22 cellular contexts compared by ENCODE assay signal in genomic region chr13:111322001-111322915, GRCh38. TPM values are rescaled to one million over a fixed set of nuclear protein-coding genes. Genes with fewer than 3 reads are reported as not detected.
DNase-seq lines count a peak whose midpoint lies in the region; ATAC-seq and TF ChIP-seq lines count a peak whose summit lies in the region.
"Had no signal": no experiment of that assay in that cellular context is flagged by ENCODE, and none has a peak within 500 bp of the region (broad histone marks: within the 10 kb centered on the region; RNA-seq: fewer than 3 reads in every experiment).

No MANE protein-coding gene starts in this region.

- 94 to 98% methylated on average over 9 to 19 of the region's 19 CpGs for WGBS in endodermal cell (ENCODE audit: insufficient coverage in 1 of 2, insufficient read length in 1 of 2), 2 experiments

- H3K4me1 ChIP-seq in DND-41 (ENCODE audit: insufficient read depth, low read length) (peaks cover 33% of the 10 kb centered on the region), endodermal cell (ENCODE audit: control insufficient read depth, insufficient read depth, low read length) (no peaks in the 10 kb centered on the region)
- H3K4me1 ChIP-seq: Peyer's patch had no signal

- no peak for ATAC-seq in activated CD8-positive, alpha-beta memory T cell treated with anti-CD3 and anti-CD28 coated beads, Interleukin-2, amount 10 ng/mL, durations not matched to agents 7 days and 5 days
- ATAC-seq in DND-41 (ENCODE audit: insufficient read depth, low read depth), result no peak
- ATAC-seq in GM21381 (IDR thresholded peaks at IDR 0.05; ENCODE audit: unreplicated experiment), result no peak

- H3K9me3 Mint-ChIP-seq in activated CD8-positive, alpha-beta memory T cell treated with anti-CD3 and anti-CD28 coated beads, Interleukin-2, amount 10 ng/mL, durations not matched to agents 7 days and 5 days (ENCODE audit: low read depth), result no peaks in the 10 kb centered on the region
- H3K9me3 Mint-ChIP-seq in endodermal cell, result no peaks in the 10 kb centered on the region
- H3K9me3 Mint-ChIP-seq: CD8-positive, alpha-beta memory T cell had no signal

- H3K9me3 ChIP-seq in DND-41 (ENCODE audit: insufficient read depth, low read length, severe bottlenecking) (no peaks in the 10 kb centered on the region), endodermal cell (ENCODE audit: control insufficient read depth, low read length) (no peaks in the 10 kb centered on the region)
- H3K9me3 ChIP-seq: Peyer's patch had no signal

- intact Hi-C loops in posterior vena cava (cut with DNase I), result no loop called here

- no peak overlapping the region for H3K4me3 Mint-ChIP-seq in activated CD8-positive, alpha-beta memory T cell treated with anti-CD3 and anti-CD28 coated beads, Interleukin-2, amount 10 ng/mL, durations not matched to agents 7 days and 5 days
- H3K4me3 Mint-ChIP-seq in endodermal cell, result no peak overlapping the region
- H3K4me3 Mint-ChIP-seq: CD8-positive, alpha-beta memory T cell had no signal

- CTCF ChIA-PET in activated CD8-positive, alpha-beta memory T cell treated with anti-CD3 and anti-CD28 coated beads, Interleukin-2, amount 10 ng/mL, durations not matched to agents 7 days and 5 days (lab: Charles Lee), result no interaction called here

- H4K20me1 ChIP-seq in DND-41 (ENCODE audit: insufficient read depth, low read length), result 0 out of 2 replicates have a peak, but pooled peaks cover 7% of the 10 kb centered on the region

- H3K27me3 Mint-ChIP-seq in activated CD8-positive, alpha-beta memory T cell treated with anti-CD3 and anti-CD28 coated beads, Interleukin-2, amount 10 ng/mL, durations not matched to agents 7 days and 5 days, result no peaks in the 10 kb centered on the region
- no peaks in the 10 kb centered on the region for H3K27me3 Mint-ChIP-seq in endodermal cell (ENCODE audit: insufficient read depth)

- peak overlapping the region in 1 of 2 experiments; percentile 50; a peak in 1 of 4 replicates for H3K4me3 ChIP-seq in DND-41 (ENCODE audit: low read depth in 1 of 2, low read length in 2 of 2)
- no peak overlapping the region for H3K4me3 ChIP-seq in endodermal cell (ENCODE audit: low read length)
- H3K4me3 ChIP-seq: Peyer's patch had no signal

- no peaks in the 10 kb centered on the region for H3K79me2 ChIP-seq in DND-41 (ENCODE audit: insufficient read depth, low read length)

- H2AFZ ChIP-seq in DND-41 (ENCODE audit: low read depth, low read length), result no peak overlapping the region

- H3K36me3 ChIP-seq in DND-41 (ENCODE audit: insufficient read depth, low read length), result 0 out of 2 replicates have a peak, but pooled peaks cover 4% of the 10 kb centered on the region
- no peaks in the 10 kb centered on the region for H3K36me3 ChIP-seq in endodermal cell (ENCODE audit: control insufficient read depth, insufficient read depth, low read length)
- H3K36me3 ChIP-seq: Peyer's patch had no signal

- no peak overlapping the region for H3K9ac ChIP-seq in DND-41 (ENCODE audit: low read depth, low read length)
- H3K9ac ChIP-seq in endodermal cell (ENCODE audit: extremely low read depth, low read length, poor library complexity, severe bottlenecking), result no peak overlapping the region
- H3K9ac ChIP-seq: KMS-11 had no signal

- no peak overlapping the region for H3K27ac Mint-ChIP-seq in activated CD8-positive, alpha-beta memory T cell treated with anti-CD3 and anti-CD28 coated beads, Interleukin-2, amount 10 ng/mL, durations not matched to agents 7 days and 5 days
- no peak overlapping the region for H3K27ac Mint-ChIP-seq in endodermal cell
- H3K27ac Mint-ChIP-seq: CD8-positive, alpha-beta memory T cell had no signal

- no peak for TF ChIP-seq CTCF in DND-41 (IDR thresholded peaks at IDR 0.05; ENCODE audit: borderline replicate concordance, extremely low read depth, low read length, poor library complexity, severe bottlenecking)
- TF ChIP-seq CTCF in endodermal cell (conservative IDR thresholded peaks at IDR 0.05), result no peak

- no peaks in the 10 kb centered on the region for H3K27me3 ChIP-seq in DND-41 (ENCODE audit: insufficient read depth, low read length, poor library complexity)
- no peaks in the 10 kb centered on the region for H3K27me3 ChIP-seq in endodermal cell (ENCODE audit: control insufficient read depth, insufficient read depth, low read length, poor library complexity, severe bottlenecking)
- H3K27me3 ChIP-seq: Peyer's patch had no signal

- no peak overlapping the region; the same call in 1 of the 2 replicates for H3K27ac ChIP-seq in DND-41 (ENCODE audit: low read length)
- H3K27ac ChIP-seq in endodermal cell (ENCODE audit: low read depth, low read length), result no peak overlapping the region
- H3K27ac ChIP-seq: 22Rv1, C4-2B, KMS-11, Peyer's patch had no signal

- DNase-seq in activated CD8-positive, alpha-beta memory T cell treated with anti-CD3 and anti-CD28 coated beads, Interleukin-2, amount 50 U/mL, for 48 hours, result peak; percentile 47
- DNase-seq in activated CD8-positive, alpha-beta memory T cell treated with anti-CD3 and anti-CD28 coated beads, Interleukin-2, amount 10 ng/mL, durations not matched to agents 7 days and 5 days, result no peak
- DNase-seq in DND-41, result no peak
- peak; percentile 44 for DNase-seq in endodermal cell
- DNase-seq in posterior vena cava (ENCODE audit: low spot score), result peak; percentile 71
- DNase-seq in UCSD-AML1 (lab: John Stamatoyannopoulos, UW; ENCODE audit: unreplicated experiment), result no peak
- DNase-seq in iPS-NIHi7 (ENCODE audit: extremely low spot score), result no peak
- DNase-seq: Calu3; CD8-positive, alpha-beta memory T cell; GDM1; IMR-90; NCI-H1105; NCI-H2029 treated with DMSO at 0.1 percent for 48 hours; NCI-H226; NCI-H510A treated with DMSO at 0.1 percent for 48 hours; NCI-H748 treated with DMSO at 0.1 percent for 48 hours had no signal

- peak overlapping the region; percentile 57; the same call in 1 of the 2 replicates for H3K4me2 ChIP-seq in DND-41 (ENCODE audit: insufficient read depth, low read length)
- H3K4me2 ChIP-seq: KMS-11 had no signal

- H3K36me3 Mint-ChIP-seq in activated CD8-positive, alpha-beta memory T cell treated with anti-CD3 and anti-CD28 coated beads, Interleukin-2, amount 10 ng/mL, durations not matched to agents 7 days and 5 days, result no peaks in the 10 kb centered on the region
- peaks cover 2% of the 10 kb centered on the region for H3K36me3 Mint-ChIP-seq in endodermal cell (ENCODE audit: low read depth)

- H3K4me1 Mint-ChIP-seq in activated CD8-positive, alpha-beta memory T cell treated with anti-CD3 and anti-CD28 coated beads, Interleukin-2, amount 10 ng/mL, durations not matched to agents 7 days and 5 days, result peaks cover 14% of the 10 kb centered on the region
- no peaks in the 10 kb centered on the region for H3K4me1 Mint-ChIP-seq in endodermal cell

RNA-seq across cellular contexts. Expression of gene TEX29, which starts 1.8 kb away (rescaled TPM):
- under 1 TPM; 0.40 to 0.96 TPM for total RNA-seq in activated CD8-positive, alpha-beta memory T cell treated with anti-CD3 and anti-CD28 coated beads, Interleukin-2, amount 10 ng/mL, durations not matched to agents 7 days and 5 days
- under 1 TPM in 1 of 2 donors, not detected in 1; 0.69 TPM for total RNA-seq in endodermal cell
- polyA plus RNA-seq in endodermal cell (2013, experiment 1 of 2), result 0.43 TPM
- polyA plus RNA-seq in endodermal cell (2013, experiment 2 of 2), result not detected
- under 1 TPM in 1 of 2 donors, not detected in 1; 0.29 TPM for total RNA-seq in posterior vena cava
- total RNA-seq: Calu3; CD8-positive, alpha-beta memory T cell; H1; IMR-90; Peyer's patch had no signal
- polyA plus RNA-seq: CD8-positive, alpha-beta memory T cell had no signal

Comparison
In these comparisons a context has a peak if more than half of its experiments do, and no peak if none do; other contexts are left out.
1. DNase-seq: peak in activated CD8-positive, alpha-beta memory T cell treated with anti-CD3 and anti-CD28 coated beads, Interleukin-2, amount 50 U/mL, for 48 hours (single experiment), endodermal cell (single experiment) and posterior vena cava (single experiment); none in activated CD8-positive, alpha-beta memory T cell treated with anti-CD3 and anti-CD28 coated beads, Interleukin-2, amount 10 ng/mL, durations not matched to agents 7 days and 5 days (single experiment), DND-41 (single experiment), UCSD-AML1 (single experiment) and iPS-NIHi7 (single experiment).